In the genomic region with DNA sequence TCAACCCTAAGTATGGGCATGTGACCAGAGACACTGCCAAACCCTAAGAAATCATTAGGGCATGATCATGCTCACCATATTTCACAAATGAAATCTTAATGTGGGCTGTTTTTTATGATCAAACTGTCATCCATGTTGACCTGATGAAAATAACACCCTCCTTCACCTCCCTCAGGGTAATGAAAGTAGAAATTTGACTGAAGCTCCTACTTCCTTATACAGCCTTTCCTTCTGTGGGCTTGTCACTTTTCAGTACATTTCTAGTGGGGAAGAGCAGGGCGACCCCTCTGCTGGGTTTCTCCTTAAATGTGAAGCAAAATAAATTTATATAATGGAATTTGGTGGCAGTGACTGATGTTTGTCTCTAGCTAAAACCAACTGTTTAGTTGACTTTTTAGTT, we compare ENCODE assay signal across 1 cellular context.
TF ChIP-seq lines count a peak whose summit lies in the region.

No MANE protein-coding gene starts in this region.

TF ChIP-seq in GM12878, 131 proteins besides CTCF, POLR2A, EP300 and RAD21 (continued from another document):
- no peak for TF ChIP-seq ETV6 (conservative IDR thresholded peaks at IDR 0.05 in 1 of 2, IDR thresholded peaks at IDR 0.05 in 1 of 2; ENCODE audit: borderline replicate concordance in 1 of 2, low read depth in 1 of 2)
- TF ChIP-seq POLR2AphosphoS2 (IDR thresholded peaks at IDR 0.05; ENCODE audit: low read depth, low read length): no peak
- no peak for TF ChIP-seq MTA2 (IDR thresholded peaks at IDR 0.05; ENCODE audit: low read depth)
- TF ChIP-seq E4F1 (IDR thresholded peaks at IDR 0.05; ENCODE audit: borderline replicate concordance, partially characterized antibody): no peak
- TF ChIP-seq LARP7 (IDR thresholded peaks at IDR 0.05): no peak
- no peak for TF ChIP-seq BCL11A (IDR thresholded peaks at IDR 0.05; ENCODE audit: low read depth, low read length)
- TF ChIP-seq HCFC1 (IDR thresholded peaks at IDR 0.05; ENCODE audit: low read length): no peak
- no peak for TF ChIP-seq IRF4 (IDR thresholded peaks at IDR 0.05; ENCODE audit: low read depth, low read length)
- TF ChIP-seq SREBF2 (IDR thresholded peaks at IDR 0.05; ENCODE audit: low read length): no peak
- TF ChIP-seq MXI1 (IDR thresholded peaks at IDR 0.05; ENCODE audit: low read depth, low read length): no peak
